ENCODE assay signal across 17 cellular contexts in genomic region chr10:80861882-80862281, GRCh38.
"Had no signal": no experiment of that assay in that cellular context is flagged by ENCODE, and none has a peak within 500 bp of the region (broad histone marks: within the 10 kb centered on the region; RNA-seq: fewer than 3 reads in every experiment).

No MANE protein-coding gene starts in this region.

- H3K4me1 Mint-ChIP-seq: activated naive CD4-positive, alpha-beta T cell treated with anti-CD3 and anti-CD28 coated beads, Interleukin-2, amount 50 U/mL, for 24 hours; activated T-helper 17 cell treated with anti-CD3 and anti-CD28 coated beads, Interleukin-2, amount 50 U/mL, for 72 hours; central memory CD8-positive, alpha-beta T cell; stimulated activated naive CD8-positive, alpha-beta T cell treated with anti-CD3 and anti-CD28 coated beads, Interleukin-15, amount 100 ng/mL, for 72 hours had no signal

- H3K9me3 Mint-ChIP-seq: activated naive CD4-positive, alpha-beta T cell treated with anti-CD3 and anti-CD28 coated beads, Interleukin-2, amount 50 U/mL, for 24 hours; activated T-helper 17 cell treated with anti-CD3 and anti-CD28 coated beads, Interleukin-2, amount 50 U/mL, for 72 hours; central memory CD8-positive, alpha-beta T cell; stimulated activated naive CD8-positive, alpha-beta T cell treated with anti-CD3 and anti-CD28 coated beads, Interleukin-15, amount 100 ng/mL, for 72 hours had no signal

- H3K27me3 Mint-ChIP-seq: activated T-helper 17 cell treated with anti-CD3 and anti-CD28 coated beads, Interleukin-2, amount 50 U/mL, for 72 hours; central memory CD8-positive, alpha-beta T cell; stimulated activated naive CD8-positive, alpha-beta T cell treated with anti-CD3 and anti-CD28 coated beads, Interleukin-15, amount 100 ng/mL, for 72 hours had no signal

- H3K27ac Mint-ChIP-seq: activated naive CD4-positive, alpha-beta T cell treated with anti-CD3 and anti-CD28 coated beads, Interleukin-2, amount 50 U/mL, for 24 hours; activated T-helper 17 cell treated with anti-CD3 and anti-CD28 coated beads, Interleukin-2, amount 50 U/mL, for 72 hours; stimulated activated naive CD8-positive, alpha-beta T cell treated with anti-CD3 and anti-CD28 coated beads, Interleukin-15, amount 100 ng/mL, for 72 hours had no signal

- FAIRE-seq: kidney, TTC549, urothelium cell line had no signal

- H3K27me3 ChIP-seq: body of pancreas, gastroesophageal sphincter had no signal

- H3K36me3 Mint-ChIP-seq: activated naive CD4-positive, alpha-beta T cell treated with anti-CD3 and anti-CD28 coated beads, Interleukin-2, amount 50 U/mL, for 24 hours had no signal

- ATAC-seq: activated T-helper 17 cell treated with anti-CD3 and anti-CD28 coated beads, Interleukin-2, amount 50 U/mL, for 72 hours; body of pancreas; gastroesophageal sphincter; stimulated activated naive CD8-positive, alpha-beta T cell treated with anti-CD3 and anti-CD28 coated beads, Interleukin-15, amount 100 ng/mL, for 72 hours had no signal

- H3K4me3 ChIP-seq: body of pancreas, gastroesophageal sphincter, thoracic aorta had no signal

- H3K36me3 ChIP-seq: gastroesophageal sphincter, thoracic aorta had no signal

- H3K27ac ChIP-seq: body of pancreas, epithelial cell of prostate, gastroesophageal sphincter, thoracic aorta had no signal

- H3K9me3 ChIP-seq: body of pancreas, gastroesophageal sphincter, thoracic aorta had no signal

- H3K4me3 Mint-ChIP-seq: activated naive CD4-positive, alpha-beta T cell treated with anti-CD3 and anti-CD28 coated beads, Interleukin-2, amount 50 U/mL, for 24 hours; activated T-helper 17 cell treated with anti-CD3 and anti-CD28 coated beads, Interleukin-2, amount 50 U/mL, for 72 hours; central memory CD8-positive, alpha-beta T cell; stimulated activated naive CD8-positive, alpha-beta T cell treated with anti-CD3 and anti-CD28 coated beads, Interleukin-15, amount 100 ng/mL, for 72 hours had no signal

- DNase-seq: activated CD4-positive, alpha-beta T cell treated with anti-CD3 and anti-CD28 coated beads, Interleukin-2, amount 50 U/mL, for 1 hour; activated CD4-positive, CD25-positive, alpha-beta regulatory T cell; activated T-cell treated with anti-CD3 and anti-CD28 coated beads for 4 hours; body of pancreas; effector memory CD4-positive, alpha-beta T cell; kidney; stimulated activated CD4-positive, alpha-beta T cell treated with anti-CD3 and anti-CD28 coated beads, Interleukin-15, amount 100 ng/mL, for 24 hours; stimulated activated CD4-positive, alpha-beta T cell treated with anti-CD3 and anti-CD28 coated beads, Interleukin-4, amount 100 ng/mL, for 24 hours; stimulated activated naive CD8-positive, alpha-beta T cell treated with anti-CD3 and anti-CD28 coated beads, Interleukin-15, amount 100 ng/mL, for 72 hours had no signal

- H3K4me1 ChIP-seq: body of pancreas, gastroesophageal sphincter had no signal
